8 cellular contexts compared by ENCODE assay signal in the genomic region with DNA sequence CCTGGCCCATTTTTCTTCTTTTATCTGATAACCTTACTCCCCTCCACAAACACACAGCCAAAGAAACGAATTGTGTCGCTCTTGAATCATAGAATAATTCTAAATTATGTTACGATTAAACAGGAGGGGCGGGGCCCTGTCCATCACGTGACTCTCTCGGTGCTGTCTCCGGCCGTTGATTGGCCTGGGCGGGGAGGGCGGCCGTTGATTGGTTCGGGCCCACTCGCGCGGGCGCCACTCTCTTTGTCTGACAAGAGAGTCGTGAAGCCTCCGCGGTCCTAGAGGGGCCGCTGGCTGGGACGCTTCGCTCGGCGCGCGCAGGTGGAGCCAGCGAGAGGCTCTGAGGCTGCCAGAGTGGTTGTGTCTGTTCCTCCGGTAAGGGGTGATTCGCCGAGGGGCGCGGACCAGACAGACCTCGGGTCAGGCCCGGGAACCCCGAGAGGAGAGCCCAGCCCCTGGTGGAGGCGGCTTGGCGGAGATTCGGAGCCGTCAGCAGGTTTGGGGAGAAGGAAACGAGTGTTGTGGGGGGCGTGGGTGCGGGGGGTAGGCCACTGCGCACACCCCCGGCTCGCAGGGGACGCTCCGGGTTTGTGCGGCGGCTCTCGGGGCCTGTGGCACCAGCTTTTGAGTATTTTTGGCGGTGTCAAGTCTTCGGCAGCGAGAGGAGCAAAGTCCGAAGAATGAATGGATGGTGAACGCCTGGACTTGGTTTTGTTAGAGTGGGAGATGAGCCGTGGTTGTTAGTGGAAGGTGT. TPM values are rescaled to one million over a fixed set of nuclear protein-coding genes. Genes with fewer than 3 reads are reported as not detected.
DNase-seq lines count a peak whose midpoint lies in the region; ATAC-seq and TF ChIP-seq lines count a peak whose summit lies in the region.

Gene ZNF789, plus strand, starts transcription at position 330 of the 754 bp plus-strand sequence. CDS start 3,567 bp downstream, outside the sequence.

- peak; percentile 99 for DNase-seq in AG08395 (ENCODE audit: low spot score)
- DNase-seq in NCI-H345 (lab: John Stamatoyannopoulos, UW): peak; percentile 97
- DNase-seq in activated B cell treated with CpG ODN at 0.5 μM for 24 hours: peak; percentile 90
- DNase-seq in caudate nucleus (lab: John Stamatoyannopoulos, UW): peak; percentile 52 to 99 (median 95)
- peak; percentile 91 to 94 (median 92) for DNase-seq in immature natural killer cell
- peak; percentile 87 for DNase-seq in smooth muscle cell of the brain vasculature (ENCODE audit: low read depth, low spot score)

- intact Hi-C loops in activated B cell treated with CpG ODN at 0.5 μM for 24 hours (cut with micrococcal nuclease): loop anchor here (1.0 to 10.0 kb wide), 10 partner anchors 28 to 612 kb away; partner anchors contain the start of genes ARPC1A, BUD31, COPS6 and FAM200A

- H3K36me3 Mint-ChIP-seq in activated B cell treated with CpG ODN at 0.5 μM for 24 hours (ENCODE audit: low read depth) (peaks cover 18% of the 10 kb centered on the region), immature natural killer cell (no peaks in the 10 kb centered on the region)

- peak within 1 kb of the TSS; percentile 70 for H3K27ac ChIP-seq in caudate nucleus (ENCODE audit: low read depth, low read length)

- in situ Hi-C loops in GM18951 (cut with MboI; ENCODE audit: low sequenced_read_pairs, unreplicated experiment): no loop called here

- TF ChIP-seq CTCF in activated B cell treated with CpG ODN at 0.5 μM for 24 hours (IDR thresholded peaks at IDR 0.05): no peak

- POLR2A ChIA-PET in activated B cell treated with CpG ODN at 0.5 μM for 24 hours (lab: Charles Lee): interaction anchor here (0.6 to 1.7 kb wide), 10 partner anchors 12 to 956 kb away, joined by 3 to 24 read pairs (median 8); partner anchors contain the start of genes CPSF4, PTCD1, ZCWPW1 and ZKSCAN5

- peak within 1 kb of the TSS; percentile 93 for H3K27ac Mint-ChIP-seq in activated B cell treated with CpG ODN at 0.5 μM for 24 hours
- peak within 1 kb of the TSS; percentile 86 to 95 (median 91) for H3K27ac Mint-ChIP-seq in immature natural killer cell

- H3K4me3 Mint-ChIP-seq in activated B cell treated with CpG ODN at 0.5 μM for 24 hours: peak within 1 kb of the TSS; percentile 98
- H3K4me3 Mint-ChIP-seq in immature natural killer cell: peak within 1 kb of the TSS; percentile 89 to 95 (median 94)

- peak; percentile 76 for TF ChIP-seq POLR2A in GM18951 (IDR thresholded peaks at IDR 0.05; ENCODE audit: extremely low read depth, insufficient read depth, insufficient read length)

- CTCF ChIA-PET in activated B cell treated with CpG ODN at 0.5 μM for 24 hours (lab: Charles Lee): interaction anchor here (1.0 kb wide), 1 partner anchor 27 kb away, joined by 3 read pairs; the partner anchor contains the start of gene ZNF394

- H3K4me1 Mint-ChIP-seq in activated B cell treated with CpG ODN at 0.5 μM for 24 hours (peaks cover 25% of the 10 kb centered on the region), immature natural killer cell (peaks cover 28 to 31% of the 10 kb centered on the region in 2 donors)

- ATAC-seq in HG03196 (IDR thresholded peaks at IDR 0.05; ENCODE audit: unreplicated experiment) (peak; percentile 88), activated B cell treated with CpG ODN at 0.5 μM for 24 hours (ENCODE audit: low read depth) (peak; percentile 97)

- no peaks in the 10 kb centered on the region for H3K27me3 Mint-ChIP-seq in activated B cell treated with CpG ODN at 0.5 μM for 24 hours
- H3K27me3 Mint-ChIP-seq in immature natural killer cell (ENCODE audit: low read depth in 3 of 3): peaks cover 2 to 15% (median 15%) of the 10 kb centered on the region in 3 donors

- H3K9me3 Mint-ChIP-seq in activated B cell treated with CpG ODN at 0.5 μM for 24 hours: no peaks in the 10 kb centered on the region
- H3K9me3 Mint-ChIP-seq in immature natural killer cell: no peaks in the 10 kb centered on the region

RNA-seq across cellular contexts. Expression of gene ZNF789, which starts in this region (rescaled TPM):
- total RNA-seq in activated B cell treated with CpG ODN at 0.5 μM for 24 hours: 24.5 and 38.3 TPM in 2 replicates
- polyA plus RNA-seq in immature natural killer cell: 1 to 10 TPM; 4.6 to 7.6 (median 5.4) TPM

Comparison
In these comparisons a context has a peak if more than half of its experiments do, and no peak if none do; other contexts are left out.
1. Peak in every context shown above with its lines: DNase-seq, ATAC-seq and H3K27ac ChIP-seq.